ENCODE assay signal across 1 cellular context in genomic region chr9:113589407-113589806, GRCh38.
TF ChIP-seq lines count a peak whose summit lies in the region.

No MANE protein-coding gene starts in this region.

TF ChIP-seq in SK-N-SH, 30 proteins besides CTCF, POLR2A, EP300 and RAD21 (continued from another document):
- TF ChIP-seq REST (IDR thresholded peaks at IDR 0.05; ENCODE audit: low read depth, low read length) (no peak), MAX (IDR thresholded peaks at IDR 0.05; ENCODE audit: low read depth) (no peak), IRF3 (IDR thresholded peaks at IDR 0.05; ENCODE audit: low read depth, low read length) (no peak), NRF1 (IDR thresholded peaks at IDR 0.05; ENCODE audit: low read depth, low read length) (no peak), TCF12 (IDR thresholded peaks at IDR 0.05) (no peak), FOSL2 (IDR thresholded peaks at IDR 0.05; ENCODE audit: borderline replicate concordance, low read depth) (no peak)
TF ChIP-seq in SK-N-SH: peak in this region for 0.
